9 cellular contexts compared by ENCODE assay signal in the genomic region with DNA sequence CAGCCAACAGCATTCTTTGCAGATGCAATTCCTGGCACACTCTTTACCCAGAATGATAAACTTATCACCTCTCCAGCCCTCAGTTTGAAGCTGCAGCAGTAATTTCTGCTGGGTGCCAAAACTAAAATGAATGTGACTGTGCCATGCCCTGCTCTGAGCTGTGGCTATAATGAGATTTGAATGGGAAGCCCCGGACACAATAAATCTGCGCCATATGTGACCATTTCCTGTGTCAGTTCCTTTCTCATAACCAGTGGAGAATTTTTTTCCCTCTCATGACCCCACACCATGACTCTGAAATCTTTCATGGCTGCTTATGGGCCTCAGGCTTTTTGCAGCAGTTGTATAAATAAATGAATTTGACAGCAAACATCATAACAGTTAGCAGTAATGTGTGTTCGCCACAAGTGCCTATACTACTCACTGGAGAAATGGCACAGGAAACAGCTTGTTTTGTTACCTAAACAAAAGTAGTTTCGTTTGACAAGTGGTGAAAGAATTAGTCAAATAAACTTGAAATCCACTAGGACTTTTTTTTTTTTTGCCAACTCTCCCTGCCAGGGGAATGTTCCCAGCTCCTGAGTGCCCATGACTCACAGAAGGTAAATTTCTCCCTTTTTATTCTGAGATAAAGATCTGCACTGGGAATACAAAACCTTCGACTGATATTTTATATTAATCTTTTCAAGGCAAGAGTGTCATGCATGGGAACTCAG.
A peak's percentile ranks its signal among the peaks of the same experiment; 100 is the strongest.
DNase-seq lines count a peak whose midpoint lies in the region; ATAC-seq and TF ChIP-seq lines count a peak whose summit lies in the region.
"Had no signal": no experiment of that assay in that cellular context is flagged by ENCODE, and none has a peak within 500 bp of the region (broad histone marks: within the 10 kb centered on the region; RNA-seq: fewer than 3 reads in every experiment).

No MANE protein-coding gene starts in this region.

- 29% methylated on average over 5 of the region's 5 CpGs for WGBS in right cardiac atrium
- WGBS in smooth muscle cell (ENCODE audit: low lambda C conversion rate), result 75% methylated on average over 5 of the region's 5 CpGs

- H3K79me2 ChIP-seq in smooth muscle cell (ENCODE audit: low read depth), result no peaks in the 10 kb centered on the region

- H3K4me3 Mint-ChIP-seq in activated T-cell treated with anti-CD3 and anti-CD28 coated beads, Interleukin-2, amount 50 U/mL, for 72 hours, result no peak overlapping the region

- no peak overlapping the region for H3K4me3 ChIP-seq in right cardiac atrium (ENCODE audit: low read length)
- H3K4me3 ChIP-seq in smooth muscle cell, result no peak overlapping the region

- H3K27me3 ChIP-seq in right cardiac atrium (ENCODE audit: control insufficient read depth, insufficient read depth) (no peaks in the 10 kb centered on the region), smooth muscle cell (ENCODE audit: low read depth) (no peaks in the 10 kb centered on the region)

- intact Hi-C loops in right cardiac atrium (cut with DNase I), result no loop called here

- ATAC-seq in GM18520 (IDR thresholded peaks at IDR 0.05; ENCODE audit: unreplicated experiment), result peak; percentile 74
- peak; percentile 88 for ATAC-seq in GM21786 (IDR thresholded peaks at IDR 0.05; ENCODE audit: unreplicated experiment)
- ATAC-seq in HG03575 (IDR thresholded peaks at IDR 0.05; ENCODE audit: extremely low read depth, insufficient number of reproducible peaks, low FRiP score, unreplicated experiment), result peak; percentile 83
- peak; percentile 83 to 91 for ATAC-seq in right cardiac atrium
- no peak for ATAC-seq in activated T-cell treated with anti-CD3 and anti-CD28 coated beads, Interleukin-2, amount 50 U/mL, for 72 hours (replicated peaks in 1 of 2)

- no peaks in the 10 kb centered on the region for H4K20me1 ChIP-seq in smooth muscle cell (ENCODE audit: low read depth)

- in situ Hi-C loops in G401 (cut with HindIII; ENCODE audit: low sequenced_read_pairs), result no loop called here

- no peaks in the 10 kb centered on the region for H3F3A ChIP-seq in smooth muscle cell (ENCODE audit: low read depth)

- no peak overlapping the region for H3K9ac ChIP-seq in smooth muscle cell (ENCODE audit: low read depth)

- H3K9me3 Mint-ChIP-seq in activated T-cell treated with anti-CD3 and anti-CD28 coated beads, Interleukin-2, amount 50 U/mL, for 72 hours, result no peaks in the 10 kb centered on the region

- H3K36me3 Mint-ChIP-seq in activated T-cell treated with anti-CD3 and anti-CD28 coated beads, Interleukin-2, amount 50 U/mL, for 72 hours (ENCODE audit: insufficient read depth in 2 of 2), result no peaks in the 10 kb centered on the region

- no peak overlapping the region for H3K4me2 ChIP-seq in smooth muscle cell

- H3K4me1 ChIP-seq in right cardiac atrium (ENCODE audit: control insufficient read depth, insufficient read depth, low read length) (no peaks in the 10 kb centered on the region), smooth muscle cell (ENCODE audit: low read depth) (no peaks in the 10 kb centered on the region)

- H3K27ac ChIP-seq in right cardiac atrium (ENCODE audit: low read length), result peak overlapping the region; percentile 45
- no peak overlapping the region for H3K27ac ChIP-seq in smooth muscle cell (ENCODE audit: low read depth)

- H3K9me3 ChIP-seq in right cardiac atrium (ENCODE audit: control insufficient read depth, low read length), result no peaks in the 10 kb centered on the region
- H3K9me3 ChIP-seq in smooth muscle cell (replicated peaks; ENCODE audit: low read depth), result no peaks in the 10 kb centered on the region

- no peaks in the 10 kb centered on the region for H3K36me3 ChIP-seq in smooth muscle cell (ENCODE audit: low read depth)

- H2AFZ ChIP-seq in smooth muscle cell (ENCODE audit: low read depth), result no peak overlapping the region

- no peak for TF ChIP-seq CTCF in smooth muscle cell (IDR thresholded peaks at IDR 0.05; ENCODE audit: borderline replicate concordance, insufficient read depth, poor library complexity, severe bottlenecking)

- no peaks in the 10 kb centered on the region for H3K27me3 Mint-ChIP-seq in activated T-cell treated with anti-CD3 and anti-CD28 coated beads, Interleukin-2, amount 50 U/mL, for 72 hours (ENCODE audit: low read depth)

- H3K27ac Mint-ChIP-seq in activated T-cell treated with anti-CD3 and anti-CD28 coated beads, Interleukin-2, amount 50 U/mL, for 72 hours, result no peak overlapping the region

- H3K4me1 Mint-ChIP-seq in activated T-cell treated with anti-CD3 and anti-CD28 coated beads, Interleukin-2, amount 50 U/mL, for 72 hours (ENCODE audit: low read depth), result no peaks in the 10 kb centered on the region

- DNase-seq in right cardiac atrium (no peak), smooth muscle cell (lab: John Stamatoyannopoulos, UW; ENCODE audit: unreplicated experiment) (no peak), G401 (ENCODE audit: low spot score) (no peak), activated gamma-delta T cell (lab: John Stamatoyannopoulos, UW) (no peak)
- DNase-seq in activated T-cell treated with anti-CD3 and anti-CD28 coated beads, Interleukin-2, amount 50 U/mL, for 72 hours, result no peak
- DNase-seq: cerebellar nuclear complex had no signal

Comparison
In these comparisons a context has a peak if more than half of its experiments do, and no peak if none do; other contexts are left out.
1. ATAC-seq: peak in GM18520 (single experiment), GM21786 (single experiment), HG03575 (single experiment) and right cardiac atrium (2 of 2); none in activated T-cell treated with anti-CD3 and anti-CD28 coated beads, Interleukin-2, amount 50 U/mL, for 72 hours (0 of 2).